In the genomic region with DNA sequence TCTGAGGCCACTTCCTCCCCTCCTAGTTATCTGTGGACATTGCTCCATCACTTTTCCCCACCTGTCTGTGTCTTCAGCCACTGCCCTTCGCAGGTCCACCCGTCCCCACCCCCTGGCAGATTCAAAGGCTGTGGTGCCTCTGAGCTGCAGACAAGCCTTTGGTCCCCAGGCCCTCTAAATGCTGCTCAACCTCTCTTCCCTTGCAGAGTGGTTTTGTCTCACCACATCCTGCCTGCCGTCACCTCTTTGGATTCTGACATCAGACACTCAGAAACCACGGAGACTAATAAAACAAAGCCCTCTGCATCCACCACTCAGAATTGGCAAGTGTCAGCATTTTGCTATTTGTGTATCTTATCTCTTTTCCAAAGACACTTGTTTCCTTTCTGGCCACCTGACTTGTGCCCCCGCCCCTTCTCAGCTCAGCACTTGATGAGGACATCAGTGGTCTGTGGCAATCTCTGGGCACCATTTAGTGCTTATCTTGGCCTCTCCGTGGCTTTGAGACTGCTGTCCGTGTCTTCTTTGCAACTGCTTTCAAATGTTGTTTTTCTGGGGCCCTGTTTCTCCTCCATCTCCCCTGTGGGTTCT, we compare ENCODE assay signal across 1 cellular context.
TF ChIP-seq lines count a peak whose summit lies in the region.

No MANE protein-coding gene starts in this region.

TF ChIP-seq in HEK293, 187 proteins besides CTCF, POLR2A, EP300 and RAD21 (continued from another document and continues in another):
- TF ChIP-seq, protein P1, sequence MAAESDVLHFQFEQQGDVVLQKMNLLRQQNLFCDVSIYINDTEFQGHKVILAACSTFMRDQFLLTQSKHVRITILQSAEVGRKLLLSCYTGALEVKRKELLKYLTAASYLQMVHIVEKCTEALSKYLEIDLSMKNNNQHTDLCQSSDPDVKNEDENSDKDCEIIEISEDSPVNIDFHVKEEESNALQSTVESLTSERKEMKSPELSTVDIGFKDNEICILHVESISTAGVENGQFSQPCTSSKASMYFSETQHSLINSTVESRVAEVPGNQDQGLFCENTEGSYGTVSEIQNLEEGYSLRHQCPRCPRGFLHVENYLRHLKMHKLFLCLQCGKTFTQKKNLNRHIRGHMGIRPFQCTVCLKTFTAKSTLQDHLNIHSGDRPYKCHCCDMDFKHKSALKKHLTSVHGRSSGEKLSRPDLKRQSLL (tag by site-specific recombination; IDR thresholded peaks at IDR 0.05): no peak
- TF ChIP-seq ZBTB7A (tag by site-specific recombination; IDR thresholded peaks at IDR 0.05; ENCODE audit: low read depth) (no peak), ZNF660 (tag by site-specific recombination; IDR thresholded peaks at IDR 0.05) (peak; percentile 95), ZNF600 (tag by site-specific recombination; IDR thresholded peaks at IDR 0.05) (peak; percentile 92), ZNF2 (tag by site-specific recombination; IDR thresholded peaks at IDR 0.05) (peak; percentile 87), ZBTB48 (tag by site-specific recombination; IDR thresholded peaks at IDR 0.05) (peak; percentile 91), HOXD13 (CRISPR knock-in tag; IDR thresholded peaks at IDR 0.05; ENCODE audit: borderline replicate concordance) (peak; percentile 93; the same call in 1 of the 2 replicates), ZNF623 (tag by site-specific recombination; IDR thresholded peaks at IDR 0.05) (peak; percentile 39; the same call in 1 of the 2 replicates), GFI1B (tag by site-specific recombination; IDR thresholded peaks at IDR 0.05) (no peak), ZNF366 (tag by site-specific recombination; conservative IDR thresholded peaks at IDR 0.05) (peak; percentile 96), ZNF394 (tag by site-specific recombination; IDR thresholded peaks at IDR 0.05; ENCODE audit: borderline replicate concordance) (peak; percentile 67; the same call in 1 of the 2 replicates), ZNF19 (tag by site-specific recombination; IDR thresholded peaks at IDR 0.05; ENCODE audit: low read depth) (no peak), KLF16 (tag by site-specific recombination; IDR thresholded peaks at IDR 0.05) (peak; percentile 64; the same call in 1 of the 2 replicates), ZBTB17 (tag by site-specific recombination; IDR thresholded peaks at IDR 0.05) (peak; percentile 91), ZNF133 (tag by site-specific recombination; IDR thresholded peaks at IDR 0.05) (peak; percentile 40; the same call in 1 of the 2 replicates), SCRT1 (tag by site-specific recombination; IDR thresholded peaks at IDR 0.05; ENCODE audit: borderline replicate concordance) (peak; percentile 31; the same call in 1 of the 2 replicates), ZNF184 (tag by site-specific recombination; IDR thresholded peaks at IDR 0.05) (peak; percentile 93), ZNF335 (tag by site-specific recombination; conservative IDR thresholded peaks at IDR 0.05) (peak; percentile 74), ZNF792 (tag by site-specific recombination; IDR thresholded peaks at IDR 0.05) (peak; percentile 81; the same call in 1 of the 2 replicates), ZNF214 (tag by site-specific recombination; IDR thresholded peaks at IDR 0.05; ENCODE audit: borderline replicate concordance) (peak; percentile 100), BCL11A (tag by site-specific recombination; IDR thresholded peaks at IDR 0.05; ENCODE audit: low read depth) (peak; percentile 91), ZNF24 (tag by site-specific recombination; IDR thresholded peaks at IDR 0.05) (peak; percentile 99), ZNF701 (tag by site-specific recombination; IDR thresholded peaks at IDR 0.05) (no peak), RBAK (tag by site-specific recombination; IDR thresholded peaks at IDR 0.05) (peak; percentile 42; the same call in 1 of the 2 replicates)
- TF ChIP-seq, protein P2, sequence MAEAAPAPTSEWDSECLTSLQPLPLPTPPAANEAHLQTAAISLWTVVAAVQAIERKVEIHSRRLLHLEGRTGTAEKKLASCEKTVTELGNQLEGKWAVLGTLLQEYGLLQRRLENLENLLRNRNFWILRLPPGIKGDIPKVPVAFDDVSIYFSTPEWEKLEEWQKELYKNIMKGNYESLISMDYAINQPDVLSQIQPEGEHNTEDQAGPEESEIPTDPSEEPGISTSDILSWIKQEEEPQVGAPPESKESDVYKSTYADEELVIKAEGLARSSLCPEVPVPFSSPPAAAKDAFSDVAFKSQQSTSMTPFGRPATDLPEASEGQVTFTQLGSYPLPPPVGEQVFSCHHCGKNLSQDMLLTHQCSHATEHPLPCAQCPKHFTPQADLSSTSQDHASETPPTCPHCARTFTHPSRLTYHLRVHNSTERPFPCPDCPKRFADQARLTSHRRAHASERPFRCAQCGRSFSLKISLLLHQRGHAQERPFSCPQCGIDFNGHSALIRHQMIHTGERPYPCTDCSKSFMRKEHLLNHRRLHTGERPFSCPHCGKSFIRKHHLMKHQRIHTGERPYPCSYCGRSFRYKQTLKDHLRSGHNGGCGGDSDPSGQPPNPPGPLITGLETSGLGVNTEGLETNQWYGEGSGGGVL (tag by site-specific recombination; IDR thresholded peaks at IDR 0.05): peak; percentile 78
- TF ChIP-seq, protein P3, sequence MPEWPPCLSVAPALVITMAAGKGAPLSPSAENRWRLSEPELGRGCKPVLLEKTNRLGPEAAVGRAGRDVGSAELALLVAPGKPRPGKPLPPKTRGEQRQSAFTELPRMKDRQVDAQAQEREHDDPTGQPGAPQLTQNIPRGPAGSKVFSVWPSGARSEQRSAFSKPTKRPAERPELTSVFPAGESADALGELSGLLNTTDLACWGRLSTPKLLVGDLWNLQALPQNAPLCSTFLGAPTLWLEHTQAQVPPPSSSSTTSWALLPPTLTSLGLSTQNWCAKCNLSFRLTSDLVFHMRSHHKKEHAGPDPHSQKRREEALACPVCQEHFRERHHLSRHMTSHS (tag by site-specific recombination; IDR thresholded peaks at IDR 0.05): no peak; the same call in 1 of the 2 replicates
- TF ChIP-seq, protein P4, sequence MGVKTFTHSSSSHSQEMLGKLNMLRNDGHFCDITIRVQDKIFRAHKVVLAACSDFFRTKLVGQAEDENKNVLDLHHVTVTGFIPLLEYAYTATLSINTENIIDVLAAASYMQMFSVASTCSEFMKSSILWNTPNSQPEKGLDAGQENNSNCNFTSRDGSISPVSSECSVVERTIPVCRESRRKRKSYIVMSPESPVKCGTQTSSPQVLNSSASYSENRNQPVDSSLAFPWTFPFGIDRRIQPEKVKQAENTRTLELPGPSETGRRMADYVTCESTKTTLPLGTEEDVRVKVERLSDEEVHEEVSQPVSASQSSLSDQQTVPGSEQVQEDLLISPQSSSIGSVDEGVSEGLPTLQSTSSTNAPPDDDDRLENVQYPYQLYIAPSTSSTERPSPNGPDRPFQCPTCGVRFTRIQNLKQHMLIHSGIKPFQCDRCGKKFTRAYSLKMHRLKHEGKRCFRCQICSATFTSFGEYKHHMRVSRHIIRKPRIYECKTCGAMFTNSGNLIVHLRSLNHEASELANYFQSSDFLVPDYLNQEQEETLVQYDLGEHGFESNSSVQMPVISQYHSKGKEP (tag by site-specific recombination; IDR thresholded peaks at IDR 0.05): peak; percentile 79
- TF ChIP-seq, protein P5, sequence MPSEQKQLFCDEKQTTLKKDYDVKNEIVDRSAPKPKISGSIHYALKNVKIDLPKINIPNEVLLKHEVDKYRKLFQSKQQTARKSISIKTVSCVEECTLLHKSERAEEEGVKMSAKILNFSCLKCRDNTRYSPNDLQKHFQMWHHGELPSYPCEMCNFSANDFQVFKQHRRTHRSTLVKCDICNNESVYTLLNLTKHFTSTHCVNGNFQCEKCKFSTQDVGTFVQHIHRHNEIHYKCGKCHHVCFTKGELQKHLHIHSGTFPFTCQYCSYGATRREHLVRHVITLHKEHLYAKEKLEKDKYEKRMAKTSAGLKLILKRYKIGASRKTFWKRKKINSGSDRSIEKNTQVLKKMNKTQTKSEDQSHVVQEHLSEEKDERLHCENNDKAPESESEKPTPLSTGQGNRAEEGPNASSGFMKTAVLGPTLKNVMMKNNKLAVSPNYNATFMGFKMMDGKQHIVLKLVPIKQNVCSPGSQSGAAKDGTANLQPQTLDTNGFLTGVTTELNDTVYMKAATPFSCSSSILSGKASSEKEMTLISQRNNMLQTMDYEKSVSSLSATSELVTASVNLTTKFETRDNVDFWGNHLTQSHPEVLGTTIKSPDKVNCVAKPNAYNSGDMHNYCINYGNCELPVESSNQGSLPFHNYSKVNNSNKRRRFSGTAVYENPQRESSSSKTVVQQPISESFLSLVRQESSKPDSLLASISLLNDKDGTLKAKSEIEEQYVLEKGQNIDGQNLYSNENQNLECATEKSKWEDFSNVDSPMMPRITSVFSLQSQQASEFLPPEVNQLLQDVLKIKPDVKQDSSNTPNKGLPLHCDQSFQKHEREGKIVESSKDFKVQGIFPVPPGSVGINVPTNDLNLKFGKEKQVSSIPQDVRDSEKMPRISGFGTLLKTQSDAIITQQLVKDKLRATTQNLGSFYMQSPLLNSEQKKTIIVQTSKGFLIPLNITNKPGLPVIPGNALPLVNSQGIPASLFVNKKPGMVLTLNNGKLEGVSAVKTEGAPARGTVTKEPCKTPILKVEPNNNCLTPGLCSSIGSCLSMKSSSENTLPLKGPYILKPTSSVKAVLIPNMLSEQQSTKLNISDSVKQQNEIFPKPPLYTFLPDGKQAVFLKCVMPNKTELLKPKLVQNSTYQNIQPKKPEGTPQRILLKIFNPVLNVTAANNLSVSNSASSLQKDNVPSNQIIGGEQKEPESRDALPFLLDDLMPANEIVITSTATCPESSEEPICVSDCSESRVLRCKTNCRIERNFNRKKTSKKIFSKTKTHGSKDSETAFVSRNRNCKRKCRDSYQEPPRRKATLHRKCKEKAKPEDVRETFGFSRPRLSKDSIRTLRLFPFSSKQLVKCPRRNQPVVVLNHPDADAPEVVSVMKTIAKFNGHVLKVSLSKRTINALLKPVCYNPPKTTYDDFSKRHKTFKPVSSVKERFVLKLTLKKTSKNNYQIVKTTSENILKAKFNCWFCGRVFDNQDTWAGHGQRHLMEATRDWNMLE (tag by site-specific recombination; conservative IDR thresholded peaks at IDR 0.05; ENCODE audit: low read depth): peak; percentile 76
- TF ChIP-seq, protein P6, sequence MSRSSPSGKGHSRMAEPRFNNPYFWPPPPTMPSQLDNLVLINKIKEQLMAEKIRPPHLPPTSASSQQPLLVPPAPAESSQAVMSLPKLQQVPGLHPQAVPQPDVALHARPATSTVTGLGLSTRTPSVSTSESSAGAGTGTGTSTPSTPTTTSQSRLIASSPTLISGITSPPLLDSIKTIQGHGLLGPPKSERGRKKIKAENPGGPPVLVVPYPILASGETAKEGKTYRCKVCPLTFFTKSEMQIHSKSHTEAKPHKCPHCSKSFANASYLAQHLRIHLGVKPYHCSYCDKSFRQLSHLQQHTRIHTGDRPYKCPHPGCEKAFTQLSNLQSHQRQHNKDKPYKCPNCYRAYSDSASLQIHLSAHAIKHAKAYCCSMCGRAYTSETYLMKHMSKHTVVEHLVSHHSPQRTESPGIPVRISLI (tag by site-specific recombination; IDR thresholded peaks at IDR 0.05): no peak
- TF ChIP-seq, protein P7, sequence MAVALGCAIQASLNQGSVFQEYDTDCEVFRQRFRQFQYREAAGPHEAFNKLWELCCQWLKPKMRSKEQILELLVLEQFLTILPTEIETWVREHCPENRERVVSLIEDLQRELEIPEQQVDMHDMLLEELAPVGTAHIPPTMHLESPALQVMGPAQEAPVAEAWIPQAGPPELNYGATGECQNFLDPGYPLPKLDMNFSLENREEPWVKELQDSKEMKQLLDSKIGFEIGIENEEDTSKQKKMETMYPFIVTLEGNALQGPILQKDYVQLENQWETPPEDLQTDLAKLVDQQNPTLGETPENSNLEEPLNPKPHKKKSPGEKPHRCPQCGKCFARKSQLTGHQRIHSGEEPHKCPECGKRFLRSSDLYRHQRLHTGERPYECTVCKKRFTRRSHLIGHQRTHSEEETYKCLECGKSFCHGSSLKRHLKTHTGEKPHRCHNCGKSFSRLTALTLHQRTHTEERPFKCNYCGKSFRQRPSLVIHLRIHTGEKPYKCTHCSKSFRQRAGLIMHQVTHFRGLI (tag by site-specific recombination; IDR thresholded peaks at IDR 0.05): peak; percentile 65; the same call in 1 of the 2 replicates
- TF ChIP-seq, protein P8, sequence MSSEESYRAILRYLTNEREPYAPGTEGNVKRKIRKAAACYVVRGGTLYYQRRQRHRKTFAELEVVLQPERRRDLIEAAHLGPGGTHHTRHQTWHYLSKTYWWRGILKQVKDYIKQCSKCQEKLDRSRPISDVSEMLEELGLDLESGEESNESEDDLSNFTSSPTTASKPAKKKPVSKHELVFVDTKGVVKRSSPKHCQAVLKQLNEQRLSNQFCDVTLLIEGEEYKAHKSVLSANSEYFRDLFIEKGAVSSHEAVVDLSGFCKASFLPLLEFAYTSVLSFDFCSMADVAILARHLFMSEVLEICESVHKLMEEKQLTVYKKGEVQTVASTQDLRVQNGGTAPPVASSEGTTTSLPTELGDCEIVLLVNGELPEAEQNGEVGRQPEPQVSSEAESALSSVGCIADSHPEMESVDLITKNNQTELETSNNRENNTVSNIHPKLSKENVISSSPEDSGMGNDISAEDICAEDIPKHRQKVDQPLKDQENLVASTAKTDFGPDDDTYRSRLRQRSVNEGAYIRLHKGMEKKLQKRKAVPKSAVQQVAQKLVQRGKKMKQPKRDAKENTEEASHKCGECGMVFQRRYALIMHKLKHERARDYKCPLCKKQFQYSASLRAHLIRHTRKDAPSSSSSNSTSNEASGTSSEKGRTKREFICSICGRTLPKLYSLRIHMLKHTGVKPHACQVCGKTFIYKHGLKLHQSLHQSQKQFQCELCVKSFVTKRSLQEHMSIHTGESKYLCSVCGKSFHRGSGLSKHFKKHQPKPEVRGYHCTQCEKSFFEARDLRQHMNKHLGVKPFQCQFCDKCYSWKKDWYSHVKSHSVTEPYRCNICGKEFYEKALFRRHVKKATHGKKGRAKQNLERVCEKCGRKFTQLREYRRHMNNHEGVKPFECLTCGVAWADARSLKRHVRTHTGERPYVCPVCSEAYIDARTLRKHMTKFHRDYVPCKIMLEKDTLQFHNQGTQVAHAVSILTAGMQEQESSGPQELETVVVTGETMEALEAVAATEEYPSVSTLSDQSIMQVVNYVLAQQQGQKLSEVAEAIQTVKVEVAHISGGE (tag by site-specific recombination; conservative IDR thresholded peaks at IDR 0.05; ENCODE audit: low read depth): peak; percentile 37; the same call in 1 of the 2 replicates
- TF ChIP-seq, protein P9, sequence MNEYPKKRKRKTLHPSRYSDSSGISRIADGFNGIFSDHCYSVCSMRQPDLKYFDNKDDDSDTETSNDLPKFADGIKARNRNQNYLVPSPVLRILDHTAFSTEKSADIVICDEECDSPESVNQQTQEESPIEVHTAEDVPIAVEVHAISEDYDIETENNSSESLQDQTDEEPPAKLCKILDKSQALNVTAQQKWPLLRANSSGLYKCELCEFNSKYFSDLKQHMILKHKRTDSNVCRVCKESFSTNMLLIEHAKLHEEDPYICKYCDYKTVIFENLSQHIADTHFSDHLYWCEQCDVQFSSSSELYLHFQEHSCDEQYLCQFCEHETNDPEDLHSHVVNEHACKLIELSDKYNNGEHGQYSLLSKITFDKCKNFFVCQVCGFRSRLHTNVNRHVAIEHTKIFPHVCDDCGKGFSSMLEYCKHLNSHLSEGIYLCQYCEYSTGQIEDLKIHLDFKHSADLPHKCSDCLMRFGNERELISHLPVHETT (tag by site-specific recombination; IDR thresholded peaks at IDR 0.05): peak; percentile 95
- TF ChIP-seq, protein P10, sequence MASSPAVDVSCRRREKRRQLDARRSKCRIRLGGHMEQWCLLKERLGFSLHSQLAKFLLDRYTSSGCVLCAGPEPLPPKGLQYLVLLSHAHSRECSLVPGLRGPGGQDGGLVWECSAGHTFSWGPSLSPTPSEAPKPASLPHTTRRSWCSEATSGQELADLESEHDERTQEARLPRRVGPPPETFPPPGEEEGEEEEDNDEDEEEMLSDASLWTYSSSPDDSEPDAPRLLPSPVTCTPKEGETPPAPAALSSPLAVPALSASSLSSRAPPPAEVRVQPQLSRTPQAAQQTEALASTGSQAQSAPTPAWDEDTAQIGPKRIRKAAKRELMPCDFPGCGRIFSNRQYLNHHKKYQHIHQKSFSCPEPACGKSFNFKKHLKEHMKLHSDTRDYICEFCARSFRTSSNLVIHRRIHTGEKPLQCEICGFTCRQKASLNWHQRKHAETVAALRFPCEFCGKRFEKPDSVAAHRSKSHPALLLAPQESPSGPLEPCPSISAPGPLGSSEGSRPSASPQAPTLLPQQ (tag by site-specific recombination; IDR thresholded peaks at IDR 0.05): peak; percentile 95
